Comparison of ENCODE assay signal across 8 cellular contexts in the genomic region with DNA sequence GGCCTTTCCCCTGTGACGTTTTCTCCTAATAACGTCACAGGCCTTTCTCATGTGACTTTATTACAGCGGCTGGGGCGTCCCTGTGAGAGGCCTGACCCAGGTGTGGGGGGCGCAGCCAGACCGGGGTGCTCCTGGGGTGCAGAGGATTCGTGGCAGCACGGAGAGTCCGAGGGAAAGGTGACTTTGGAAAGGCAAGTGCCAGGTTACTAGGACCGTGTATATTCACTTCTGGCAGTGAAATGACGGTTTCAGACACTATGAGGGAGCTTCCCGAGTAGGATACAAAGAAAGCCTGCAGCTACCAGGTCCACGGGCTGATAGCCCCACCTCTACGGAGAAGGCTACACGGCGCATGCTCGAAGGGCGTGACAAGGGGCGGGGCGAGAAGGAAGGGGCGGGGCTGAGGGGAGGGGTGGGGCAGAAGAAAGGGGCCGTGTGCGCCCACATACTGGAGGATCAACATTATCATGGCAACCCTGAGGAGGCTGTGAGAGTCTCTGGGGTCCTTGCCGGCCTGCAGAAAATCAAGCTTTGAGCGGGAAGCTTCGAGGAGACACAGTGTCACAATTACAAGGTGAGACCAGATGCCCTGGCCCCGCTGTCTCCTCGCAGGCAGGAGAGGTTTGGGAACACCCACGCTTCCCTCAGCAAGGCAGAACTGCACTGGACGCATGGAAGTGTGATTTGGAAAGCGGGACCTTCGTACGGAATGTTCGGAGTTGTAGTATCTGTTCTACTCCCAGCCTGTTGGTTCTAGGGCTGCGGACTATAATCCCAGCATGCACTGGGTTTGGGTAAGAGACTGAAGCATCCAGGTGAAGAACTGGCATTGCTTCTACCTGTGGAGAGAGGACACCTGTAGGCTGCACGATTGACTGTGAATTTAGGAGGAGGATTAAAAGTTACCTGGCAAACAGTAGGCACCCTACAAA. TPM values are rescaled to one million over a fixed set of nuclear protein-coding genes. Genes with fewer than 3 reads are reported as not detected.
A peak's percentile ranks its signal among the peaks of the same experiment; 100 is the strongest.
DNase-seq lines count a peak whose midpoint lies in the region; TF ChIP-seq lines count a peak whose summit lies in the region.

No MANE protein-coding gene starts in this region.

- no peaks in the 10 kb centered on the region for H3K4me1 ChIP-seq in HEK293 (ENCODE audit: control insufficient read depth, insufficient read depth, low read length)
- peaks cover 6% of the 10 kb centered on the region for H3K4me1 ChIP-seq in thymus (ENCODE audit: control insufficient read depth, insufficient read depth, low read length)

- peak overlapping the region; percentile 53; the same call in 1 of the 2 replicates for H3K27ac ChIP-seq in HEK293 (ENCODE audit: extremely low read depth, low read depth, low read length)
- no peak overlapping the region for H3K27ac ChIP-seq in thymus (ENCODE audit: low read depth)

- no peaks in the 10 kb centered on the region for H3K27me3 ChIP-seq in thymus (ENCODE audit: control insufficient read depth, insufficient read depth)

- POLR2A ChIA-PET in HEK293 (lab: Yijun Ruan, JAX) = interaction anchor here (0.6 to 0.9 kb wide), 2 partner anchors 180 to 689 kb away, joined by 3 to 4 read pairs; no protein-coding TSS in a partner anchor

- H3K4me3 ChIP-seq in HEK293 (ENCODE audit: low read depth, low read length) (peak overlapping the region; percentile 54), thymus (ENCODE audit: low read length) (peak overlapping the region; percentile 58)

- CTCF ChIA-PET in HEK293 (lab: Yijun Ruan, JAX) = no interaction called here

- no peaks in the 10 kb centered on the region for H3K36me3 ChIP-seq in HEK293 (ENCODE audit: control insufficient read depth in 2 of 2, insufficient read depth in 1 of 2, low read length in 2 of 2)
- no peaks in the 10 kb centered on the region for H3K36me3 ChIP-seq in thymus (ENCODE audit: control insufficient read depth, insufficient read depth)

- no peak for TF ChIP-seq CTCF in HEK293 (tag by site-specific recombination; IDR thresholded peaks at IDR 0.05)

- H3K9me3 ChIP-seq in HEK293 (ENCODE audit: control insufficient read depth, insufficient read depth, low read depth, low read length) (no peaks in the 10 kb centered on the region), thymus (ENCODE audit: control insufficient read depth) (no peaks in the 10 kb centered on the region)

- 23% methylated on average over 36 of the region's 36 CpGs for WGBS in thymus

- peak; percentile 71 for DNase-seq in DMS53 treated with DMSO at 0.1 percent for 48 hours (lab: John Stamatoyannopoulos, UW; ENCODE audit: unreplicated experiment)
- peak; percentile 50 to 80 for DNase-seq in NCI-H446 (lab: John Stamatoyannopoulos, UW)
- DNase-seq in activated T-cell treated with anti-CD3 and anti-CD28 coated beads, Interleukin-2, amount 50 U/mL, for 1 hour = peak; percentile 58
- DNase-seq in fibroblast of gingiva (ENCODE audit: low read depth) = peak; percentile 38
- peak; percentile 25 for DNase-seq in occipital lobe (lab: John Stamatoyannopoulos, UW)
- DNase-seq in NCI-H1694 treated with DMSO at 0.1 percent for 48 hours (lab: John Stamatoyannopoulos, UW) = no peak

TF ChIP-seq in HEK293, 187 proteins besides CTCF, POLR2A, EP300 and RAD21:
- TF ChIP-seq, protein P1, sequence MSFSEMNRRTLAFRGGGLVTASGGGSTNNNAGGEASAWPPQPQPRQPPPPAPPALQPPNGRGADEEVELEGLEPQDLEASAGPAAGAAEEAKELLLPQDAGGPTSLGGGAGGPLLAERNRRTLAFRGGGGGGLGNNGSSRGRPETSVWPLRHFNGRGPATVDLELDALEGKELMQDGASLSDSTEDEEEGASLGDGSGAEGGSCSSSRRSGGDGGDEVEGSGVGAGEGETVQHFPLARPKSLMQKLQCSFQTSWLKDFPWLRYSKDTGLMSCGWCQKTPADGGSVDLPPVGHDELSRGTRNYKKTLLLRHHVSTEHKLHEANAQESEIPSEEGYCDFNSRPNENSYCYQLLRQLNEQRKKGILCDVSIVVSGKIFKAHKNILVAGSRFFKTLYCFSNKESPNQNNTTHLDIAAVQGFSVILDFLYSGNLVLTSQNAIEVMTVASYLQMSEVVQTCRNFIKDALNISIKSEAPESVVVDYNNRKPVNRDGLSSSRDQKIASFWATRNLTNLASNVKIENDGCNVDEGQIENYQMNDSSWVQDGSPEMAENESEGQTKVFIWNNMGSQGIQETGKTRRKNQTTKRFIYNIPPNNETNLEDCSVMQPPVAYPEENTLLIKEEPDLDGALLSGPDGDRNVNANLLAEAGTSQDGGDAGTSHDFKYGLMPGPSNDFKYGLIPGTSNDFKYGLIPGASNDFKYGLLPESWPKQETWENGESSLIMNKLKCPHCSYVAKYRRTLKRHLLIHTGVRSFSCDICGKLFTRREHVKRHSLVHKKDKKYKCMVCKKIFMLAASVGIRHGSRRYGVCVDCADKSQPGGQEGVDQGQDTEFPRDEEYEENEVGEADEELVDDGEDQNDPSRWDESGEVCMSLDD (tag by site-specific recombination; IDR thresholded peaks at IDR 0.05) = peak; percentile 38; the same call in 1 of the 2 replicates
- no peak for TF ChIP-seq ZNF658 (tag by site-specific recombination; IDR thresholded peaks at IDR 0.05)
- TF ChIP-seq, protein P2, sequence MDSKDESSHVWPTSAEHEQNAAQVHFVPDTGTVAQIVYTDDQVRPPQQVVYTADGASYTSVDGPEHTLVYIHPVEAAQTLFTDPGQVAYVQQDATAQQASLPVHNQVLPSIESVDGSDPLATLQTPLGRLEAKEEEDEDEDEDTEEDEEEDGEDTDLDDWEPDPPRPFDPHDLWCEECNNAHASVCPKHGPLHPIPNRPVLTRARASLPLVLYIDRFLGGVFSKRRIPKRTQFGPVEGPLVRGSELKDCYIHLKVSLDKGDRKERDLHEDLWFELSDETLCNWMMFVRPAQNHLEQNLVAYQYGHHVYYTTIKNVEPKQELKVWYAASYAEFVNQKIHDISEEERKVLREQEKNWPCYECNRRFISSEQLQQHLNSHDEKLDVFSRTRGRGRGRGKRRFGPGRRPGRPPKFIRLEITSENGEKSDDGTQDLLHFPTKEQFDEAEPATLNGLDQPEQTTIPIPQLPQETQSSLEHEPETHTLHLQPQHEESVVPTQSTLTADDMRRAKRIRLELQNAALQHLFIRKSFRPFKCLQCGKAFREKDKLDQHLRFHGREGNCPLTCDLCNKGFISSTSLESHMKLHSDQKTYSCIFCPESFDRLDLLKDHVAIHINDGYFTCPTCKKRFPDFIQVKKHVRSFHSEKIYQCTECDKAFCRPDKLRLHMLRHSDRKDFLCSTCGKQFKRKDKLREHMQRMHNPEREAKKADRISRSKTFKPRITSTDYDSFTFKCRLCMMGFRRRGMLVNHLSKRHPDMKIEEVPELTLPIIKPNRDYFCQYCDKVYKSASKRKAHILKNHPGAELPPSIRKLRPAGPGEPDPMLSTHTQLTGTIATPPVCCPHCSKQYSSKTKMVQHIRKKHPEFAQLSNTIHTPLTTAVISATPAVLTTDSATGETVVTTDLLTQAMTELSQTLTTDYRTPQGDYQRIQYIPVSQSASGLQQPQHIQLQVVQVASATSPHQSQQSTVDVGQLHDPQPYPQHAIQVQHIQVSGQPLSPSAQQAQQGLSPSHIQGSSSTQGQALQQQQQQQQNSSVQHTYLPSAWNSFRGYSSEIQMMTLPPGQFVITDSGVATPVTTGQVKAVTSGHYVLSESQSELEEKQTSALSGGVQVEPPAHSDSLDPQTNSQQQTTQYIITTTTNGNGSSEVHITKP (tag by site-specific recombination; IDR thresholded peaks at IDR 0.05) = peak; percentile 34; the same call in 1 of the 2 replicates
- TF ChIP-seq ZNF350 (tag by site-specific recombination; IDR thresholded peaks at IDR 0.05) = no peak
- TF ChIP-seq TRIM28 (IDR thresholded peaks at IDR 0.05; ENCODE audit: borderline replicate concordance, low read length) = no peak
- TF ChIP-seq ZNF629 (tag by site-specific recombination; IDR thresholded peaks at IDR 0.05) = peak; percentile 36; the same call in 1 of the 2 replicates
- peak; percentile 82 for TF ChIP-seq ZNF335 (tag by site-specific recombination; conservative IDR thresholded peaks at IDR 0.05)
- peak; percentile 88 for TF ChIP-seq SCRT2 (tag by site-specific recombination; IDR thresholded peaks at IDR 0.05)
- TF ChIP-seq SP2 (tag by site-specific recombination; IDR thresholded peaks at IDR 0.05) = 0 out of 2 replicates have a peak, but pooled peaks have one; percentile 6
- peak; percentile 87 for TF ChIP-seq SCRT1 (tag by site-specific recombination; IDR thresholded peaks at IDR 0.05; ENCODE audit: borderline replicate concordance)
- no peak for TF ChIP-seq ZNF175 (tag by site-specific recombination; IDR thresholded peaks at IDR 0.05)
- no peak for TF ChIP-seq GLIS2 (tag by site-specific recombination; IDR thresholded peaks at IDR 0.05)
- peak; percentile 45; the same call in 1 of the 2 replicates for TF ChIP-seq KLF9 (tag by site-specific recombination; IDR thresholded peaks at IDR 0.05; ENCODE audit: low read depth)
- TF ChIP-seq EGR2 (tag by site-specific recombination; IDR thresholded peaks at IDR 0.05; ENCODE audit: low read depth) = 0 out of 2 replicates have a peak, but pooled peaks have one; percentile 20
- no peak for TF ChIP-seq ZNF785 (tag by site-specific recombination; IDR thresholded peaks at IDR 0.05)
- TF ChIP-seq ZNF561 (tag by site-specific recombination; IDR thresholded peaks at IDR 0.05; ENCODE audit: borderline replicate concordance) = no peak

RNA-seq across cellular contexts. Expression of a gene that starts 54.4 kb away (rescaled TPM):
- total RNA-seq in occipital lobe = 28.5 TPM
- 35.6 TPM for polyA plus RNA-seq in thymus
